ENCODE assay signal across 8 cellular contexts in the genomic region with DNA sequence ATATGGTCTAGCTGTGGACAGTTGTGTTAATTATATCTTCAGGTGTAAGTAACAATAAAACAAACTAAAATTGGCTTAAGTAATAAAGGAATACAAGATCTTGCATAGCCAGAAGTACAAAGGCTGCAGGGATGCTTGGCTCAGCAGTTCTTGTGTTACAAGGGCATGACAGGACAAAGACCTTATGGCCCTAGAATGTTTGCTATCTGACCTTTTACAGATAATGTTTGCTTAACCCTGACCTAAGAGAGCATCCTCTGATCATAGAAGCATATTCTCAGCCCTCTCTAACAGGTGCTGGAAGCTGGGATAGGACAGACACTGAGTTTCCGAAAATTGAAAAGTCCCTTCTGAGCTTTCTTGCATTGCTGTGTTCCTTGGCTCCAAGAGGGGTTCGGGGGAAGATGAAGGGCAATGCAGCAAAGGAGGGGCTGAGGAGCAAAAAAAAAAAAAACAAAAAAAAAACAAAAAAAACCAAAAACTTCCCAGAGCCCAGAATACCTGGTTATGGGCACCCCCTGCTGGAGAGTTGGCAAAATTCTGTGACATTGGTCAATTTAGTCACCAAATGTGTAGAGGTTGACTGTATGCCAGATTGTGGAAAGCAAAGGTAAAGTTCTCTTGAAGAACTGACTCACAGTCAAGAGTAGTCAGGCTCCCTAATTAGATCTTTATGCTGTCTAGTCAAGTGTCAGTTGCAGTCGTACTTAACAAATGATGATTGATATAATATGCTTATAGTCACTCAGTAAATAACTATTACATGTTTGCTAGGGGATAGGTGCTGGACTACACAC. TPM values are rescaled to one million over a fixed set of nuclear protein-coding genes. Genes with fewer than 3 reads are reported as not detected.
DNase-seq lines count a peak whose midpoint lies in the region; ATAC-seq and TF ChIP-seq lines count a peak whose summit lies in the region.

No MANE protein-coding gene starts in this region.

- H3K27ac ChIP-seq in Peyer's patch (no peak overlapping the region), foreskin keratinocyte (no peak overlapping the region)

- TF ChIP-seq CTCF in Peyer's patch (IDR thresholded peaks at IDR 0.05) (peak; percentile 23 to 64 (median 54)), foreskin keratinocyte (conservative IDR thresholded peaks at IDR 0.05) (peak; percentile 77)

- ATAC-seq in HG03575 (IDR thresholded peaks at IDR 0.05; ENCODE audit: extremely low read depth, insufficient number of reproducible peaks, low FRiP score, unreplicated experiment) (peak; percentile 20), foreskin keratinocyte (peak; percentile 86), HG02678 (IDR thresholded peaks at IDR 0.05; ENCODE audit: unreplicated experiment) (no peak)

- H3K36me3 ChIP-seq in Peyer's patch = no peaks in the 10 kb centered on the region

- no peaks in the 10 kb centered on the region for H3K4me1 ChIP-seq in Peyer's patch
- H3K4me1 ChIP-seq in foreskin keratinocyte = no peaks in the 10 kb centered on the region

- H3K4me3 ChIP-seq in Peyer's patch = no peak overlapping the region

- no peaks in the 10 kb centered on the region for H3K9me3 Mint-ChIP-seq in activated T-helper 2 cell treated with anti-CD3 and anti-CD28 coated beads, Interferon-gamma antibody, Interleukin-2, Interleukin-4, amounts not matched to agents 10 μg/mL and 5 μg/mL and 100 μg/mL, durations not matched to agents 14 hours and 24 hours and 36 hours

- H3K9me3 ChIP-seq in Peyer's patch = no peaks in the 10 kb centered on the region

- no peak for TF ChIP-seq POLR2A in Peyer's patch (IDR thresholded peaks at IDR 0.05)

- no peaks in the 10 kb centered on the region for H3K27me3 ChIP-seq in Peyer's patch
- H3K27me3 ChIP-seq in foreskin keratinocyte = no peaks in the 10 kb centered on the region

- H3K27ac Mint-ChIP-seq in activated T-helper 2 cell treated with anti-CD3 and anti-CD28 coated beads, Interferon-gamma antibody, Interleukin-2, Interleukin-4, amounts not matched to agents 10 μg/mL and 5 μg/mL and 100 μg/mL, durations not matched to agents 14 hours and 24 hours and 36 hours = peak overlapping the region; percentile 74

- H3K4me1 Mint-ChIP-seq in activated T-helper 2 cell treated with anti-CD3 and anti-CD28 coated beads, Interferon-gamma antibody, Interleukin-2, Interleukin-4, amounts not matched to agents 10 μg/mL and 5 μg/mL and 100 μg/mL, durations not matched to agents 14 hours and 24 hours and 36 hours (ENCODE audit: low read depth) = peaks cover 52% of the 10 kb centered on the region

- peaks cover 25% of the 10 kb centered on the region for H3K36me3 Mint-ChIP-seq in activated T-helper 2 cell treated with anti-CD3 and anti-CD28 coated beads, Interferon-gamma antibody, Interleukin-2, Interleukin-4, amounts not matched to agents 10 μg/mL and 5 μg/mL and 100 μg/mL, durations not matched to agents 14 hours and 24 hours and 36 hours (ENCODE audit: low read depth)

- intact Hi-C loops in activated T-helper 2 cell treated with anti-CD3 and anti-CD28 coated beads, Interferon-gamma antibody, Interleukin-2, Interleukin-4, amounts not matched to agents 10 μg/mL and 5 μg/mL and 100 μg/mL, durations not matched to agents 14 hours and 24 hours and 36 hours (cut with micrococcal nuclease) = loop anchor here (2.0 to 5.0 kb wide), 3 partner anchors 115 to 437 kb away; partner anchors contain the start of gene CCDC83
- intact Hi-C loops in posterior cingulate gyrus (cut with DNase I) = loop anchor here (5.0 kb wide), 1 partner anchor 349 kb away; no protein-coding TSS in a partner anchor

- H3K4me3 Mint-ChIP-seq in activated T-helper 2 cell treated with anti-CD3 and anti-CD28 coated beads, Interferon-gamma antibody, Interleukin-2, Interleukin-4, amounts not matched to agents 10 μg/mL and 5 μg/mL and 100 μg/mL, durations not matched to agents 14 hours and 24 hours and 36 hours (ENCODE audit: low read depth) = no peak overlapping the region

- DNase-seq in Daoy (ENCODE audit: low read depth) (peak; percentile 58), Peyer's patch (peak in 2 of 3 donors; percentile 42 to 67), foreskin keratinocyte (peak; percentile 48 to 68), posterior cingulate gyrus (peak in 6 of 10 donors; percentile 17 to 79 (median 41)), NCI-H128 (lab: John Stamatoyannopoulos, UW; ENCODE audit: unreplicated experiment) (no peak)
- peak; percentile 33 for DNase-seq in activated T-helper 2 cell treated with anti-CD3 and anti-CD28 coated beads, Interferon-gamma antibody, Interleukin-2, Interleukin-4, amounts not matched to agents 10 μg/mL and 5 μg/mL and 100 μg/mL, durations not matched to agents 14 hours and 24 hours and 36 hours (ENCODE audit: low spot score)

- no peaks in the 10 kb centered on the region for H3K27me3 Mint-ChIP-seq in activated T-helper 2 cell treated with anti-CD3 and anti-CD28 coated beads, Interferon-gamma antibody, Interleukin-2, Interleukin-4, amounts not matched to agents 10 μg/mL and 5 μg/mL and 100 μg/mL, durations not matched to agents 14 hours and 24 hours and 36 hours (ENCODE audit: low read depth)

RNA-seq across cellular contexts. Expression of gene HIKESHI, which starts 10.4 kb away (rescaled TPM):
- 69.9 and 70.3 TPM in 2 replicates for total RNA-seq in Daoy (2014; rRNA removed; shearing (Covaris generic))
- total RNA-seq in Peyer's patch (10 to 100 TPM in 3 of 4 donors, 1 to 10 TPM in 1; 9.1 to 19.4 (median 15.6) TPM), foreskin keratinocyte (54.4 and 55.9 TPM in 2 replicates)
- 49.1 and 56.0 TPM in 2 replicates for total RNA-seq in activated T-helper 2 cell treated with anti-CD3 and anti-CD28 coated beads, Interferon-gamma antibody, Interleukin-2, Interleukin-4, amounts not matched to agents 10 μg/mL and 5 μg/mL and 100 μg/mL, durations not matched to agents 14 hours and 24 hours and 36 hours
- 66.5 and 75.4 TPM in 2 replicates for polyA plus RNA-seq in foreskin keratinocyte

RNA-seq across cellular contexts. Expression of gene EED, which starts 47.1 kb away (rescaled TPM):
- 27.7 and 33.1 TPM in 2 replicates for total RNA-seq in Daoy (2014; rRNA removed; shearing (Covaris generic))
- 10 to 100 TPM; 15.7 to 26.4 (median 20.7) TPM for total RNA-seq in Peyer's patch
- 174 and 182 TPM in 2 replicates for total RNA-seq in activated T-helper 2 cell treated with anti-CD3 and anti-CD28 coated beads, Interferon-gamma antibody, Interleukin-2, Interleukin-4, amounts not matched to agents 10 μg/mL and 5 μg/mL and 100 μg/mL, durations not matched to agents 14 hours and 24 hours and 36 hours
- 26.0 and 29.4 TPM in 2 replicates for total RNA-seq in foreskin keratinocyte
- polyA plus RNA-seq in foreskin keratinocyte = 19.2 and 22.3 TPM in 2 replicates
